Comparison of ENCODE assay signal across 16 cellular contexts in genomic region chrX:71661919-71662318, GRCh38. TPM values are rescaled to one million over a fixed set of nuclear protein-coding genes. Genes with fewer than 3 reads are reported as not detected.
DNase-seq lines count a peak whose midpoint lies in the region; ATAC-seq lines count a peak whose summit lies in the region.
"Had no signal": no experiment of that assay in that cellular context is flagged by ENCODE, and none has a peak within 500 bp of the region (broad histone marks: within the 10 kb centered on the region; RNA-seq: fewer than 3 reads in every experiment).

No MANE protein-coding gene starts in this region.

- POLR2A ChIA-PET in activated CD4-positive, alpha-beta T cell treated with anti-CD3 and anti-CD28 coated beads, Interleukin-2, amount 10 ng/mL, durations not matched to agents 7 days and 5 days (lab: Charles Lee), result no interaction called here

- no peaks in the 10 kb centered on the region for H3K27me3 Mint-ChIP-seq in activated CD4-positive, alpha-beta T cell treated with anti-CD3 and anti-CD28 coated beads, Interleukin-2, amount 10 ng/mL, durations not matched to agents 7 days and 5 days
- H3K27me3 Mint-ChIP-seq in activated T-helper 17 cell treated with anti-CD3 and anti-CD28 coated beads, Interleukin-2, amount 50 U/mL, for 72 hours, result no peaks in the 10 kb centered on the region
- peaks cover under 1% of the 10 kb centered on the region for H3K27me3 Mint-ChIP-seq in stimulated activated memory B cell treated with anti-CD40 and anti-IgM and Interleukin-4, amounts not matched to agents 10 μg/mL and 1 μg/mL and 100 μg/mL, for 72 hours
- H3K27me3 Mint-ChIP-seq: CD4-positive, alpha-beta memory T cell had no signal

- H3K4me1 ChIP-seq in BLaER1 treated with 17β-estradiol and CSF1 and Interleukin-3, amounts not matched to agents 10 nM and 100 nM, result peaks cover 11 to 25% (median 20%) of the 10 kb centered on the region in 10 experiments; a peak in 19 of 20 replicates

- DNase-seq in activated CD4-positive, alpha-beta T cell treated with anti-CD3 and anti-CD28 coated beads, Interleukin-2, amount 10 ng/mL, durations not matched to agents 7 days and 5 days, result no peak
- no peak for DNase-seq in activated CD4-positive, alpha-beta T cell treated with anti-CD3 and anti-CD28 coated beads, Interleukin-2, amount 50 U/mL, for 48 hours
- DNase-seq in LoVo (ENCODE audit: low spot score), result no peak
- no peak for DNase-seq in Kasumi-1 (lab: John Stamatoyannopoulos, UW)
- DNase-seq: 8988T, AML-193, C1 segment of cervical spinal cord, DMS153, DMS79 treated with DMSO at 0.1 percent for 48 hours, EL, H7 had no signal

- peaks cover 65 to 94% (median 77%) of the 10 kb centered on the region in 11 experiments for H3K27me3 ChIP-seq in BLaER1 treated with 17β-estradiol and CSF1 and Interleukin-3, amounts not matched to agents 10 nM and 100 nM

- no peak overlapping the region for H3K9ac ChIP-seq in BLaER1 treated with 17β-estradiol and CSF1 and Interleukin-3, amounts not matched to agents 10 nM and 100 nM

- no peak overlapping the region for H3K4me3 ChIP-seq in BLaER1 treated with 17β-estradiol and CSF1 and Interleukin-3, amounts not matched to agents 10 nM and 100 nM
- H3K4me3 ChIP-seq: GM23338 had no signal

- no peaks in the 10 kb centered on the region for H3K36me3 ChIP-seq in BLaER1 treated with 17β-estradiol and CSF1 and Interleukin-3, amounts not matched to agents 10 nM and 100 nM

- H3K9me3 Mint-ChIP-seq in activated CD4-positive, alpha-beta T cell treated with anti-CD3 and anti-CD28 coated beads, Interleukin-2, amount 10 ng/mL, durations not matched to agents 7 days and 5 days, result no peaks in the 10 kb centered on the region
- no peaks in the 10 kb centered on the region for H3K9me3 Mint-ChIP-seq in activated T-helper 17 cell treated with anti-CD3 and anti-CD28 coated beads, Interleukin-2, amount 50 U/mL, for 72 hours
- H3K9me3 Mint-ChIP-seq in stimulated activated memory B cell treated with anti-CD40 and anti-IgM and Interleukin-4, amounts not matched to agents 10 μg/mL and 1 μg/mL and 100 μg/mL, for 72 hours, result no peaks in the 10 kb centered on the region
- H3K9me3 Mint-ChIP-seq: CD4-positive, alpha-beta memory T cell; GM23338 had no signal

- peaks cover 0 to 51% (median 18%) of the 10 kb centered on the region in 11 experiments; a peak in 13 of 22 replicates for H4K20me1 ChIP-seq in BLaER1 treated with 17β-estradiol and CSF1 and Interleukin-3, amounts not matched to agents 10 nM and 100 nM

- no peak overlapping the region for H3K27ac ChIP-seq in BLaER1 treated with 17β-estradiol and CSF1 and Interleukin-3, amounts not matched to agents 10 nM and 100 nM

- peaks cover 20% of the 10 kb centered on the region for H3K4me1 Mint-ChIP-seq in activated CD4-positive, alpha-beta T cell treated with anti-CD3 and anti-CD28 coated beads, Interleukin-2, amount 10 ng/mL, durations not matched to agents 7 days and 5 days
- H3K4me1 Mint-ChIP-seq in activated T-helper 17 cell treated with anti-CD3 and anti-CD28 coated beads, Interleukin-2, amount 50 U/mL, for 72 hours, result peaks cover 11% of the 10 kb centered on the region
- H3K4me1 Mint-ChIP-seq in stimulated activated memory B cell treated with anti-CD40 and anti-IgM and Interleukin-4, amounts not matched to agents 10 μg/mL and 1 μg/mL and 100 μg/mL, for 72 hours, result peaks cover 17% of the 10 kb centered on the region
- H3K4me1 Mint-ChIP-seq: GM23338 had no signal

- H3K36me3 Mint-ChIP-seq in activated CD4-positive, alpha-beta T cell treated with anti-CD3 and anti-CD28 coated beads, Interleukin-2, amount 10 ng/mL, durations not matched to agents 7 days and 5 days (ENCODE audit: low read depth), result no peaks in the 10 kb centered on the region
- H3K36me3 Mint-ChIP-seq in activated T-helper 17 cell treated with anti-CD3 and anti-CD28 coated beads, Interleukin-2, amount 50 U/mL, for 72 hours (ENCODE audit: low read depth), result no peaks in the 10 kb centered on the region
- H3K36me3 Mint-ChIP-seq in stimulated activated memory B cell treated with anti-CD40 and anti-IgM and Interleukin-4, amounts not matched to agents 10 μg/mL and 1 μg/mL and 100 μg/mL, for 72 hours, result no peaks in the 10 kb centered on the region
- H3K36me3 Mint-ChIP-seq: CD4-positive, alpha-beta memory T cell had no signal

- H3K27ac Mint-ChIP-seq in activated CD4-positive, alpha-beta T cell treated with anti-CD3 and anti-CD28 coated beads, Interleukin-2, amount 10 ng/mL, durations not matched to agents 7 days and 5 days, result peak overlapping the region; percentile 82
- no peak overlapping the region for H3K27ac Mint-ChIP-seq in activated T-helper 17 cell treated with anti-CD3 and anti-CD28 coated beads, Interleukin-2, amount 50 U/mL, for 72 hours
- peak overlapping the region; percentile 66 for H3K27ac Mint-ChIP-seq in stimulated activated memory B cell treated with anti-CD40 and anti-IgM and Interleukin-4, amounts not matched to agents 10 μg/mL and 1 μg/mL and 100 μg/mL, for 72 hours
- H3K27ac Mint-ChIP-seq: GM23338 had no signal

- peak overlapping the region in 9 of 11 experiments; percentile 29 to 67 (median 57); a peak in 14 of 22 replicates for H3K4me2 ChIP-seq in BLaER1 treated with 17β-estradiol and CSF1 and Interleukin-3, amounts not matched to agents 10 nM and 100 nM
- H3K4me2 ChIP-seq: GM23338 had no signal

- no peak overlapping the region for H3K4me3 Mint-ChIP-seq in activated CD4-positive, alpha-beta T cell treated with anti-CD3 and anti-CD28 coated beads, Interleukin-2, amount 10 ng/mL, durations not matched to agents 7 days and 5 days
- peak overlapping the region; percentile 55 for H3K4me3 Mint-ChIP-seq in activated T-helper 17 cell treated with anti-CD3 and anti-CD28 coated beads, Interleukin-2, amount 50 U/mL, for 72 hours
- H3K4me3 Mint-ChIP-seq in stimulated activated memory B cell treated with anti-CD40 and anti-IgM and Interleukin-4, amounts not matched to agents 10 μg/mL and 1 μg/mL and 100 μg/mL, for 72 hours, result no peak overlapping the region
- H3K4me3 Mint-ChIP-seq: GM23338 had no signal

- no peak for ATAC-seq in activated T-helper 17 cell treated with anti-CD3 and anti-CD28 coated beads, Interleukin-2, amount 50 U/mL, for 72 hours (replicated peaks)
- no peak for ATAC-seq in stimulated activated memory B cell treated with anti-CD40 and anti-IgM and Interleukin-4, amounts not matched to agents 10 μg/mL and 1 μg/mL and 100 μg/mL, for 72 hours
- ATAC-seq: GM23338 had no signal

- CTCF ChIA-PET in activated CD4-positive, alpha-beta T cell treated with anti-CD3 and anti-CD28 coated beads, Interleukin-2, amount 10 ng/mL, durations not matched to agents 7 days and 5 days (lab: Charles Lee), result no interaction called here

- peaks cover 0 to 14% (median 2%) of the 10 kb centered on the region in 11 experiments; a peak in 6 of 22 replicates for H3K9me3 ChIP-seq in BLaER1 treated with 17β-estradiol and CSF1 and Interleukin-3, amounts not matched to agents 10 nM and 100 nM (replicated peaks in 1 of 11)

RNA-seq across cellular contexts. Expression of gene CXCR3, which starts 43.6 kb away (rescaled TPM):
- total RNA-seq in activated CD4-positive, alpha-beta T cell treated with anti-CD3 and anti-CD28 coated beads, Interleukin-2, amount 10 ng/mL, durations not matched to agents 7 days and 5 days, result 10 to 100 TPM; 68.2 to 73.5 TPM
- total RNA-seq in activated T-helper 17 cell treated with anti-CD3 and anti-CD28 coated beads, Interleukin-2, amount 50 U/mL, for 72 hours, result 1 to 10 TPM; 4.5 to 9.9 TPM
- total RNA-seq: GM23338, H7 had no signal

RNA-seq across cellular contexts. Expression of gene CXorf49, which starts 56.2 kb away (rescaled TPM):
- total RNA-seq in activated CD4-positive, alpha-beta T cell treated with anti-CD3 and anti-CD28 coated beads, Interleukin-2, amount 10 ng/mL, durations not matched to agents 7 days and 5 days, result not detected
- total RNA-seq in activated T-helper 17 cell treated with anti-CD3 and anti-CD28 coated beads, Interleukin-2, amount 50 U/mL, for 72 hours, result not detected
- total RNA-seq: CD4-positive, alpha-beta memory T cell; GM23338; H7 had no signal

Comparison
In these comparisons a context has a peak if more than half of its experiments do, and no peak if none do; other contexts are left out.
1. RNA of gene CXCR3, which starts 43.6 kb away (total RNA-seq): 68.2 to 73.5 TPM in activated CD4-positive, alpha-beta T cell treated with anti-CD3 and anti-CD28 coated beads, Interleukin-2, amount 10 ng/mL, durations not matched to agents 7 days and 5 days; 4.5 to 9.9 TPM in activated T-helper 17 cell treated with anti-CD3 and anti-CD28 coated beads, Interleukin-2, amount 50 U/mL, for 72 hours; every median in the first group is over 4 times any median in the second.